In genomic region chr12:95600567-95600966, GRCh38 we compare ENCODE assay signal across 1 cellular context.
TF ChIP-seq lines count a peak whose summit lies in the region.

No MANE protein-coding gene starts in this region.

TF ChIP-seq in IMR-90, 13 proteins besides CTCF, POLR2A, EP300 and RAD21 (continued from another document):
- no peak for TF ChIP-seq USF2 (IDR thresholded peaks at IDR 0.05; ENCODE audit: low read depth, low read length)
- no peak for TF ChIP-seq SMC3 (IDR thresholded peaks at IDR 0.05; ENCODE audit: low read depth, low read length)
- TF ChIP-seq RFX5 (IDR thresholded peaks at IDR 0.05; ENCODE audit: low read depth, low read length) = no peak
- no peak for TF ChIP-seq MAZ (IDR thresholded peaks at IDR 0.05; ENCODE audit: borderline replicate concordance, low read depth, low read length)
- TF ChIP-seq CEBPB (IDR thresholded peaks at IDR 0.05; ENCODE audit: low read depth, low read length) = no peak
- TF ChIP-seq FOS (IDR thresholded peaks at IDR 0.05; ENCODE audit: low read depth, low read length) = no peak
- no peak for TF ChIP-seq BHLHE40 (IDR thresholded peaks at IDR 0.05; ENCODE audit: low read depth, low read length)
- TF ChIP-seq ELK1 (IDR thresholded peaks at IDR 0.05; ENCODE audit: borderline replicate concordance, low read depth, low read length) = no peak
- TF ChIP-seq RCOR1 (IDR thresholded peaks at IDR 0.05; ENCODE audit: insufficient replicate concordance, low read length) = no peak
- TF ChIP-seq MXI1 (IDR thresholded peaks at IDR 0.05; ENCODE audit: borderline replicate concordance, low read depth, low read length) = no peak
TF ChIP-seq in IMR-90: peak in this region for 0.
